Comparison of ENCODE assay signal across 8 cellular contexts in genomic region chr6:167350731-167351655, GRCh38. TPM values are rescaled to one million over a fixed set of nuclear protein-coding genes. Genes with fewer than 3 reads are reported as not detected.
DNase-seq lines count a peak whose midpoint lies in the region; ATAC-seq, FAIRE-seq and TF ChIP-seq lines count a peak whose summit lies in the region.

No MANE protein-coding gene starts in this region.

- ATAC-seq in A549 (peak; percentile 95 to 97), GM18520 (IDR thresholded peaks at IDR 0.05; ENCODE audit: unreplicated experiment) (peak; percentile 31), HG03159 (IDR thresholded peaks at IDR 0.05; ENCODE audit: unreplicated experiment) (peak; percentile 79)
- peak; percentile 80 to 88 for ATAC-seq in activated T-cell treated with anti-CD3 and anti-CD28 coated beads, Interleukin-2, amount 50 U/mL, for 4 hours

- CTCF ChIA-PET in A549 (lab: Yijun Ruan, JAX) = interaction anchor here (0.6 to 2.6 kb wide), 24 partner anchors 9 to 1627 kb away, joined by 3 to 35 read pairs (median 4); partner anchors contain the start of gene UNC93A

- TF ChIP-seq POLR2A in A549 (IDR thresholded peaks at IDR 0.05; ENCODE audit: low read length) = no peak

- peak overlapping the region; percentile 81 for H3K4me3 Mint-ChIP-seq in activated T-cell treated with anti-CD3 and anti-CD28 coated beads, Interleukin-2, amount 50 U/mL, for 4 hours
- H3K4me3 Mint-ChIP-seq in neural crest cell = peak overlapping the region; percentile 89
- peak overlapping the region; percentile 83 for H3K4me3 Mint-ChIP-seq in stimulated activated naive CD8-positive, alpha-beta T cell treated with anti-CD3 and anti-CD28 coated beads, Interleukin-15, Interleukin-2, amounts not matched to agents 100 ng/mL and 50 ng/mL, for 24 hours

- TF ChIP-seq RAD21 in A549 (conservative IDR thresholded peaks at IDR 0.05 in 1 of 2, IDR thresholded peaks at IDR 0.05 in 1 of 2) = peak; percentile 61 to 65

- POLR2A ChIA-PET in A549 (lab: Yijun Ruan, JAX) = no interaction called here

- peaks cover 22% of the 10 kb centered on the region for H3K4me1 Mint-ChIP-seq in activated T-cell treated with anti-CD3 and anti-CD28 coated beads, Interleukin-2, amount 50 U/mL, for 4 hours (ENCODE audit: low read depth)
- peaks cover 29% of the 10 kb centered on the region for H3K4me1 Mint-ChIP-seq in neural crest cell
- peaks cover 27% of the 10 kb centered on the region for H3K4me1 Mint-ChIP-seq in stimulated activated naive CD8-positive, alpha-beta T cell treated with anti-CD3 and anti-CD28 coated beads, Interleukin-15, Interleukin-2, amounts not matched to agents 100 ng/mL and 50 ng/mL, for 24 hours (ENCODE audit: low read depth)

- no peaks in the 10 kb centered on the region for H3K9me3 Mint-ChIP-seq in activated T-cell treated with anti-CD3 and anti-CD28 coated beads, Interleukin-2, amount 50 U/mL, for 4 hours
- H3K9me3 Mint-ChIP-seq in neural crest cell = peaks cover 8% of the 10 kb centered on the region
- H3K9me3 Mint-ChIP-seq in stimulated activated naive CD8-positive, alpha-beta T cell treated with anti-CD3 and anti-CD28 coated beads, Interleukin-15, Interleukin-2, amounts not matched to agents 100 ng/mL and 50 ng/mL, for 24 hours = no peaks in the 10 kb centered on the region

- peak; percentile 41 to 76 for DNase-seq in A549 (ENCODE audit: low read depth in 1 of 2, low spot score in 1 of 2)
- DNase-seq in NCI-H748 treated with DMSO at 0.1 percent for 48 hours (lab: John Stamatoyannopoulos, UW) = peak; percentile 76
- DNase-seq in activated T-cell treated with anti-CD3 and anti-CD28 coated beads, Interleukin-2, amount 50 U/mL, for 4 hours = peak; percentile 76
- DNase-seq in fibroblast of pulmonary artery (ENCODE audit: low read depth) = peak; percentile 57
- DNase-seq in neural crest cell (ENCODE audit: low read depth, low spot score) = peak; percentile 93

- no peaks in the 10 kb centered on the region for H3K9me3 ChIP-seq in A549

- no peak for TF ChIP-seq EP300 in A549 (IDR thresholded peaks at IDR 0.05)

- no peak for FAIRE-seq in A549 (lab: Jason Lieb, UNC)

- peaks cover 13% of the 10 kb centered on the region for H3K27me3 Mint-ChIP-seq in activated T-cell treated with anti-CD3 and anti-CD28 coated beads, Interleukin-2, amount 50 U/mL, for 4 hours (ENCODE audit: low read depth)
- peaks cover 41% of the 10 kb centered on the region for H3K27me3 Mint-ChIP-seq in neural crest cell (ENCODE audit: low read depth)
- H3K27me3 Mint-ChIP-seq in stimulated activated naive CD8-positive, alpha-beta T cell treated with anti-CD3 and anti-CD28 coated beads, Interleukin-15, Interleukin-2, amounts not matched to agents 100 ng/mL and 50 ng/mL, for 24 hours = peaks cover 47% of the 10 kb centered on the region

- TF ChIP-seq CTCF in A549 (IDR thresholded peaks at IDR 0.05) = peak; percentile 70
- TF ChIP-seq CTCF in fibroblast of pulmonary artery (IDR thresholded peaks at IDR 0.05; ENCODE audit: low read length, missing control alignments) = peak; percentile 65
- peak; percentile 91 for TF ChIP-seq CTCF in neural crest cell (conservative IDR thresholded peaks at IDR 0.05)

- H3K4me2 ChIP-seq in A549 = peak overlapping the region; percentile 92

- H3K27ac ChIP-seq in A549 = peak overlapping the region; percentile 69 to 86; a peak in 5 of 6 replicates

- H3K4me3 ChIP-seq in A549 (peak overlapping the region; percentile 51), fibroblast of pulmonary artery (replicated peaks; ENCODE audit: low read depth, low read length) (peak overlapping the region; percentile 40)

- no peaks in the 10 kb centered on the region for H3K4me1 ChIP-seq in A549

- H3K27ac Mint-ChIP-seq in neural crest cell (ENCODE audit: unreplicated experiment) = no peak overlapping the region
- peak overlapping the region; percentile 83 for H3K27ac Mint-ChIP-seq in stimulated activated naive CD8-positive, alpha-beta T cell treated with anti-CD3 and anti-CD28 coated beads, Interleukin-15, Interleukin-2, amounts not matched to agents 100 ng/mL and 50 ng/mL, for 24 hours

- no peaks in the 10 kb centered on the region for H3K36me3 Mint-ChIP-seq in activated T-cell treated with anti-CD3 and anti-CD28 coated beads, Interleukin-2, amount 50 U/mL, for 4 hours (ENCODE audit: insufficient read depth)
- H3K36me3 Mint-ChIP-seq in neural crest cell (ENCODE audit: low read depth) = no peaks in the 10 kb centered on the region
- H3K36me3 Mint-ChIP-seq in stimulated activated naive CD8-positive, alpha-beta T cell treated with anti-CD3 and anti-CD28 coated beads, Interleukin-15, Interleukin-2, amounts not matched to agents 100 ng/mL and 50 ng/mL, for 24 hours (ENCODE audit: low read depth) = no peaks in the 10 kb centered on the region

- WGBS in A549 (ENCODE audit: missing lambda C conversion rate) = 27% methylated on average over 27 of the region's 62 CpGs

TF ChIP-seq in A549, 52 proteins besides CTCF, POLR2A, EP300 and RAD21:
- TF ChIP-seq MAX (IDR thresholded peaks at IDR 0.05) (peak; percentile 74), NFE2L2 (conservative IDR thresholded peaks at IDR 0.05; ENCODE audit: low read length) (no peak), E2F6 (IDR thresholded peaks at IDR 0.05; ENCODE audit: borderline replicate concordance, low read depth) (0 out of 2 replicates have a peak, but pooled peaks have one; percentile 18), SMC3 (IDR thresholded peaks at IDR 0.05) (peak; percentile 71), CEBPB (IDR thresholded peaks at IDR 0.05) (no peak), POLR2AphosphoS2 (conservative IDR thresholded peaks at IDR 0.05; ENCODE audit: low read length) (no peak), HDAC2 (IDR thresholded peaks at IDR 0.05) (no peak), USF2 (IDR thresholded peaks at IDR 0.05) (peak; percentile 29; the same call in 1 of the 2 replicates), HES2 (IDR thresholded peaks at IDR 0.05) (no peak)

RNA-seq across cellular contexts. Expression of gene TTLL2, which starts 26.1 kb away (rescaled TPM):
- polyA plus RNA-seq in A549 (2011; rRNA removed) (not detected in 2 replicates), A549 (2017; fragmentation: RNase III; extraction: RNeasy Plus Mini Kit Qiagen cat#74134 plus additional on column Dnase treatment) (not detected in 3 replicates)
- polyA plus RNA-seq in A549 (2012; cell fraction: cytosol; rRNA removed) = not detected in 2 replicates
- not detected in 2 replicates for polyA plus RNA-seq in A549 (2012; cell fraction: nucleus; rRNA removed)
- polyA minus RNA-seq in A549 (2011; rRNA and poly(A)+ RNA removed) = not detected in 2 replicates
- not detected for total RNA-seq in activated T-cell treated with anti-CD3 and anti-CD28 coated beads, Interleukin-2, amount 50 U/mL, for 4 hours
- not detected in 2 replicates for total RNA-seq in neural crest cell

RNA-seq across cellular contexts. Expression of gene UNC93A, which starts 59.9 kb away (rescaled TPM):
- polyA plus RNA-seq in A549 (2011; rRNA removed) (not detected in 2 replicates), A549 (2017; fragmentation: RNase III; extraction: RNeasy Plus Mini Kit Qiagen cat#74134 plus additional on column Dnase treatment) (not detected in 3 replicates)
- not detected in 2 replicates for polyA plus RNA-seq in A549 (2012; cell fraction: cytosol; rRNA removed)
- not detected in 2 replicates for polyA plus RNA-seq in A549 (2012; cell fraction: nucleus; rRNA removed)
- polyA minus RNA-seq in A549 (2011; rRNA and poly(A)+ RNA removed) = not detected in 2 replicates
- total RNA-seq in activated T-cell treated with anti-CD3 and anti-CD28 coated beads, Interleukin-2, amount 50 U/mL, for 4 hours = not detected
- not detected in 2 replicates for total RNA-seq in neural crest cell

Comparison
In these comparisons a context has a peak if more than half of its experiments do, and no peak if none do; other contexts are left out.
1. Peak in every context shown above with its lines: DNase-seq, ATAC-seq, H3K4me3 ChIP-seq and H3K27ac ChIP-seq.
2. ATAC-seq: peak in every context shown above with its lines; median percentile 96 in A549; 84 in activated T-cell treated with anti-CD3 and anti-CD28 coated beads, Interleukin-2, amount 50 U/mL, for 4 hours; 79 in HG03159; 31 in GM18520.